In genomic region chr15:52111517-52112202, GRCh38 we compare ENCODE assay signal across 11 cellular contexts. TPM values are rescaled to one million over a fixed set of nuclear protein-coding genes. Genes with fewer than 3 reads are reported as not detected.
DNase-seq lines count a peak whose midpoint lies in the region; ATAC-seq and TF ChIP-seq lines count a peak whose summit lies in the region.
"Had no signal": no experiment of that assay in that cellular context is flagged by ENCODE, and none has a peak within 500 bp of the region (broad histone marks: within the 10 kb centered on the region; RNA-seq: fewer than 3 reads in every experiment).

No MANE protein-coding gene starts in this region.

- no peaks in the 10 kb centered on the region for H3K36me3 Mint-ChIP-seq in activated T-cell treated with anti-CD3 and anti-CD28 coated beads, Interleukin-2, amount 50 U/mL, for 4 hours (ENCODE audit: insufficient read depth)

- H3K27ac ChIP-seq in subcutaneous abdominal adipose tissue (ENCODE audit: low read depth, low read length): no peak overlapping the region

- no peak overlapping the region for H3K9ac ChIP-seq in subcutaneous abdominal adipose tissue (ENCODE audit: low read length in 5 of 5)

- no peaks in the 10 kb centered on the region for H3K9me3 ChIP-seq in iPS-18c (ENCODE audit: control insufficient read depth, insufficient read depth, low read length)
- H3K9me3 ChIP-seq in subcutaneous abdominal adipose tissue (ENCODE audit: control insufficient read depth in 5 of 5, low read length in 5 of 5): no peaks in the 10 kb centered on the region

- peaks cover 12% of the 10 kb centered on the region for H3K4me1 Mint-ChIP-seq in activated T-cell treated with anti-CD3 and anti-CD28 coated beads, Interleukin-2, amount 50 U/mL, for 4 hours (ENCODE audit: low read depth)

- peaks cover 0 to 16% (median 5%) of the 10 kb centered on the region in 5 donors for H3K27me3 ChIP-seq in subcutaneous abdominal adipose tissue (ENCODE audit: control insufficient read depth in 5 of 5, insufficient read depth in 4 of 5, low read length in 5 of 5)

- no peaks in the 10 kb centered on the region for H3K36me3 ChIP-seq in subcutaneous abdominal adipose tissue (ENCODE audit: control insufficient read depth in 5 of 5, insufficient read depth in 5 of 5, low read length in 5 of 5)

- peak overlapping the region; percentile 45 for H3K4me3 ChIP-seq in WI38 (ENCODE audit: low read depth, low read length)
- H3K4me3 ChIP-seq in iPS-18c (ENCODE audit: insufficient read depth, low read depth, low read length): peak overlapping the region; percentile 37; the same call in 1 of the 2 replicates
- peak overlapping the region in 4 of 5 donors; percentile 45 to 56 (median 50) for H3K4me3 ChIP-seq in subcutaneous abdominal adipose tissue (ENCODE audit: low read depth in 1 of 5, low read length in 5 of 5)

- peaks cover 13% of the 10 kb centered on the region for H3K27me3 Mint-ChIP-seq in activated T-cell treated with anti-CD3 and anti-CD28 coated beads, Interleukin-2, amount 50 U/mL, for 4 hours (ENCODE audit: low read depth)

- no peak for ATAC-seq in activated T-cell treated with anti-CD3 and anti-CD28 coated beads, Interleukin-2, amount 50 U/mL, for 4 hours
- no peak for ATAC-seq in GM19452 (IDR thresholded peaks at IDR 0.05; ENCODE audit: unreplicated experiment)

- H3K4me3 Mint-ChIP-seq in activated T-cell treated with anti-CD3 and anti-CD28 coated beads, Interleukin-2, amount 50 U/mL, for 4 hours: peak overlapping the region; percentile 47

- H3K9me3 Mint-ChIP-seq in activated T-cell treated with anti-CD3 and anti-CD28 coated beads, Interleukin-2, amount 50 U/mL, for 4 hours: no peaks in the 10 kb centered on the region
- H3K9me3 Mint-ChIP-seq: activated T-helper 1 cell treated with anti-CD3 and anti-CD28 coated beads, Interleukin-12 subunit alpha, Interleukin-12 subunit beta, Interleukin-2, Interleukin-4 antibody, amounts not matched to agents 30 ng/mL and 10 ng/mL and 1 ng/mL, durations not matched to agents 14 hours and 24 hours and 36 hours had no signal

- H3K4me1 ChIP-seq in subcutaneous abdominal adipose tissue (ENCODE audit: control insufficient read depth in 5 of 5, insufficient read depth in 5 of 5, low read length in 5 of 5): peaks cover 0 to 61% (median 33%) of the 10 kb centered on the region in 5 donors

- no peak for TF ChIP-seq CTCF in WI38 (IDR thresholded peaks at IDR 0.05; ENCODE audit: low read depth, low read length)

- no peak for DNase-seq in activated T-cell treated with anti-CD3 and anti-CD28 coated beads, Interleukin-2, amount 50 U/mL, for 4 hours
- DNase-seq in activated T-cell treated with anti-CD3 and anti-CD28 coated beads, Interleukin-2, amount 50 U/mL, for 48 hours: no peak
- DNase-seq in inferior parietal cortex (ENCODE audit: extremely low spot score) (no peak), NOMO-1 treated with dmso at 0.1 percent for 144 hours (lab: John Stamatoyannopoulos, UW; ENCODE audit: unreplicated experiment) (no peak)
- DNase-seq: NCI-H2171 had no signal

RNA-seq across cellular contexts. Expression of gene BCL2L10, which starts 0.9 kb away (rescaled TPM):
- under 1 TPM in 2 of 3 donors, not detected in 1; 0.16 to 0.23 TPM for total RNA-seq in activated T-cell treated with anti-CD3 and anti-CD28 coated beads, Interleukin-2, amount 50 U/mL, for 4 hours
- total RNA-seq: activated T-helper 1 cell treated with anti-CD3 and anti-CD28 coated beads, Interleukin-12 subunit alpha, Interleukin-12 subunit beta, Interleukin-2, Interleukin-4 antibody, amounts not matched to agents 30 ng/mL and 10 ng/mL and 1 ng/mL, durations not matched to agents 14 hours and 24 hours and 36 hours; H4 had no signal
